ENCODE assay signal across 8 cellular contexts in genomic region chr6:144006731-144007454, GRCh38. TPM values are rescaled to one million over a fixed set of nuclear protein-coding genes. Genes with fewer than 3 reads are reported as not detected.
DNase-seq lines count a peak whose midpoint lies in the region; ATAC-seq and TF ChIP-seq lines count a peak whose summit lies in the region.

No MANE protein-coding gene starts in this region.

- peak overlapping the region; percentile 33; the same call in 1 of the 2 replicates for H2BK120ac ChIP-seq in IMR-90 (ENCODE audit: low read depth, low read length)

- H3K56ac ChIP-seq in IMR-90 (ENCODE audit: extremely low read depth, insufficient read depth, low read length) = peak overlapping the region; percentile 31

- peak overlapping the region; percentile 88 for H3K18ac ChIP-seq in IMR-90 (ENCODE audit: low read depth, low read length)

- in situ Hi-C loops in IMR-90 (cut with MboI; ENCODE audit: low sequenced_read_pairs) = loop anchor here (25.0 kb wide), 1 partner anchor 1320 kb away; no protein-coding TSS in a partner anchor

- CTCF ChIA-PET in IMR-90 (lab: Yijun Ruan, JAX) = no interaction called here

- H3K4me1 ChIP-seq in IMR-90 (ENCODE audit: control insufficient read depth, insufficient read depth, low read length) (no peaks in the 10 kb centered on the region; the same call in 1 of the 2 replicates), breast epithelium (no peaks in the 10 kb centered on the region), tibial nerve (peaks cover 0 to 9% (median 0%) of the 10 kb centered on the region in 4 donors)

- TF ChIP-seq POLR2A in IMR-90 (IDR thresholded peaks at IDR 0.05; ENCODE audit: low read depth, low read length) (peak; percentile 41; the same call in 1 of the 2 replicates), breast epithelium (IDR thresholded peaks at IDR 0.05) (no peak), lower leg skin (IDR thresholded peaks at IDR 0.05) (no peak), tibial nerve (IDR thresholded peaks at IDR 0.05) (no peak), GM18505 (IDR thresholded peaks at IDR 0.05; ENCODE audit: borderline replicate concordance, extremely low read depth, insufficient read depth, insufficient read length) (no peak)

- peak overlapping the region; percentile 19; the same call in 1 of the 2 replicates for H3K23ac ChIP-seq in IMR-90 (ENCODE audit: low read depth, low read length)

- TF ChIP-seq CTCF in IMR-90 (conservative IDR thresholded peaks at IDR 0.05; ENCODE audit: low read depth, low read length) = no peak
- no peak for TF ChIP-seq CTCF in breast epithelium (IDR thresholded peaks at IDR 0.05)
- TF ChIP-seq CTCF in lower leg skin (IDR thresholded peaks at IDR 0.05) = no peak
- no peak for TF ChIP-seq CTCF in tibial nerve (IDR thresholded peaks at IDR 0.05)

- H3K9ac ChIP-seq in IMR-90 (ENCODE audit: low read depth, low read length) = peak overlapping the region; percentile 89

- peak overlapping the region; percentile 4 for H4K91ac ChIP-seq in IMR-90 (ENCODE audit: insufficient read depth, low read depth, low read length)

- H2BK15ac ChIP-seq in IMR-90 (ENCODE audit: low read depth, low read length) = no peak overlapping the region

- intact Hi-C loops in IMR-90 (cut with micrococcal nuclease) (loop anchor here (1.0 to 5.0 kb wide), 2 partner anchors 35 to 431 kb away; no protein-coding TSS in a partner anchor), breast epithelium (cut with DNase I; ENCODE audit: low total_unique reads) (no loop called here), lower leg skin (cut with DNase I; ENCODE audit: low total_unique reads) (no loop called here)

- peak overlapping the region; percentile 8 for H2AFZ ChIP-seq in IMR-90 (replicated peaks; ENCODE audit: low read length, poor library complexity)

- peak overlapping the region; percentile 69 for H3K4me3 ChIP-seq in IMR-90 (ENCODE audit: insufficient read depth, low read depth, low read length)
- peak overlapping the region; percentile 52 to 80 (median 66) for H3K4me3 ChIP-seq in breast epithelium
- peak overlapping the region; percentile 27 for H3K4me3 ChIP-seq in lower leg skin (ENCODE audit: low read depth, poor library complexity, severe bottlenecking)
- H3K4me3 ChIP-seq in tibial nerve = peak overlapping the region; percentile 28 to 66 (median 50)

- H3K27me3 ChIP-seq in IMR-90 (ENCODE audit: control insufficient read depth, insufficient read depth, low read length) (no peaks in the 10 kb centered on the region), breast epithelium (no peaks in the 10 kb centered on the region), tibial nerve (no peaks in the 10 kb centered on the region)

- peaks cover 0 to 5% of the 10 kb centered on the region in 2 experiments; a peak in 1 of 4 replicates for H3K79me1 ChIP-seq in IMR-90 (ENCODE audit: low read depth in 1 of 2, low read length in 2 of 2)

- 30% methylated on average over 7 of the region's 21 CpGs; no CpG with 5 or more reads in 1 of the 2 experiments for WGBS in IMR-90 (ENCODE audit: extremely low coverage in 2 of 2, insufficient read length in 1 of 2), 2 experiments
- 46 to 53% methylated on average over 21 of the region's 21 CpGs for whole genome bisulfite sequencing in lower leg skin, 2 donors
- 51 to 53% methylated on average over 21 of the region's 21 CpGs for WGBS in tibial nerve, 2 donors

- peak overlapping the region; percentile 24; the same call in 1 of the 2 replicates for H3K27ac ChIP-seq in IMR-90 (ENCODE audit: insufficient read depth, low read length)
- peak overlapping the region; percentile 76 to 90 for H3K27ac ChIP-seq in breast epithelium
- peak overlapping the region in 3 of 4 donors; percentile 38 to 84 (median 52) for H3K27ac ChIP-seq in tibial nerve

- TF ChIP-seq EP300 in tibial nerve (IDR thresholded peaks at IDR 0.05) = no peak

- DNase-seq in AG20443 (ENCODE audit: low spot score) = peak; percentile 42
- peak; percentile 75 for DNase-seq in IMR-90
- no peak for DNase-seq in breast epithelium (ENCODE audit: low spot score in 2 of 2)
- no peak for DNase-seq in lower leg skin (ENCODE audit: low spot score in 2 of 2)
- no peak for DNase-seq in tibial nerve (ENCODE audit: low spot score in 2 of 2)
- no peak for DNase-seq in NCI-H1436 (lab: John Stamatoyannopoulos, UW)

- H4K8ac ChIP-seq in IMR-90 (ENCODE audit: low read depth in 2 of 2, low read length in 2 of 2) = peak overlapping the region in 1 of 2 experiments; percentile 14; a peak in 1 of 4 replicates

- H4K5ac ChIP-seq in IMR-90 (ENCODE audit: low read depth, low read length) = peak overlapping the region; percentile 68; the same call in 1 of the 2 replicates

- peak overlapping the region; percentile 17 for H3K4ac ChIP-seq in IMR-90 (ENCODE audit: low read depth, low read length)

- H3K4me2 ChIP-seq in IMR-90 (ENCODE audit: low read depth, low read length) = peak overlapping the region; percentile 91

- no peaks in the 10 kb centered on the region for H3K36me3 ChIP-seq in IMR-90 (ENCODE audit: control insufficient read depth, insufficient read depth, low read length)
- H3K36me3 ChIP-seq in breast epithelium = no peaks in the 10 kb centered on the region
- H3K36me3 ChIP-seq in tibial nerve = no peaks in the 10 kb centered on the region

- H2AK9ac ChIP-seq in IMR-90 (replicated peaks; ENCODE audit: low read depth, low read length, poor library complexity) = peak overlapping the region; percentile 39

- no peaks in the 10 kb centered on the region for H3K9me1 ChIP-seq in IMR-90 (ENCODE audit: insufficient read depth, low read length)

- TSS peak; percentile 34 for BruUV-seq in IMR-90 (replicated peaks; lab: Mats Ljungman, UMichigan)

- peak overlapping the region; percentile 83 for H2BK5ac ChIP-seq in IMR-90 (ENCODE audit: low read depth, low read length, poor library complexity, severe bottlenecking)

- no peaks in the 10 kb centered on the region for H4K20me1 ChIP-seq in IMR-90 (ENCODE audit: insufficient read depth, low read length)

- 0 out of 2 replicates have a peak overlapping the region, but pooled peaks have one; percentile 51 for H3K14ac ChIP-seq in IMR-90 (replicated peaks; ENCODE audit: low read depth, low read length)

- dilution Hi-C loops in IMR-90 (cut with HindIII; ENCODE audit: low sequenced_read_pairs, unreplicated experiment) = no loop called here

- ATAC-seq in IMR-90 (ENCODE audit: low read depth) = peak; percentile 24
- ATAC-seq in GM18505 (IDR thresholded peaks at IDR 0.05; ENCODE audit: unreplicated experiment) = no peak
- no peak for ATAC-seq in HG02938 (IDR thresholded peaks at IDR 0.05; ENCODE audit: unreplicated experiment)

- no peak overlapping the region for H2BK20ac ChIP-seq in IMR-90 (ENCODE audit: low read depth, low read length)

- H2AK5ac ChIP-seq in IMR-90 (ENCODE audit: low read depth, low read length) = no peak overlapping the region

- H3K9me3 ChIP-seq in IMR-90 (ENCODE audit: control insufficient read depth, insufficient read depth, low read length) (no peaks in the 10 kb centered on the region), breast epithelium (no peaks in the 10 kb centered on the region), tibial nerve (peaks cover 0 to 16% (median 0%) of the 10 kb centered on the region in 4 donors)

- TF ChIP-seq RAD21 in IMR-90 (IDR thresholded peaks at IDR 0.05; ENCODE audit: low read length) = no peak

- POLR2A ChIA-PET in IMR-90 (lab: Charles Lee; ENCODE audit: unreplicated experiment) = interaction anchor here (0.5 kb wide), 1 partner anchor 304 kb away, joined by 3 read pairs; no protein-coding TSS in a partner anchor

TF ChIP-seq in IMR-90, 13 proteins besides CTCF, POLR2A, EP300 and RAD21:
- no peak for TF ChIP-seq NFE2L2 (IDR thresholded peaks at IDR 0.05; ENCODE audit: low read depth, low read length)
- no peak for TF ChIP-seq CHD1 (IDR thresholded peaks at IDR 0.05; ENCODE audit: low read depth, low read length)
- no peak for TF ChIP-seq MAFK (IDR thresholded peaks at IDR 0.05; ENCODE audit: low read depth, low read length)
- TF ChIP-seq, protein P1, sequence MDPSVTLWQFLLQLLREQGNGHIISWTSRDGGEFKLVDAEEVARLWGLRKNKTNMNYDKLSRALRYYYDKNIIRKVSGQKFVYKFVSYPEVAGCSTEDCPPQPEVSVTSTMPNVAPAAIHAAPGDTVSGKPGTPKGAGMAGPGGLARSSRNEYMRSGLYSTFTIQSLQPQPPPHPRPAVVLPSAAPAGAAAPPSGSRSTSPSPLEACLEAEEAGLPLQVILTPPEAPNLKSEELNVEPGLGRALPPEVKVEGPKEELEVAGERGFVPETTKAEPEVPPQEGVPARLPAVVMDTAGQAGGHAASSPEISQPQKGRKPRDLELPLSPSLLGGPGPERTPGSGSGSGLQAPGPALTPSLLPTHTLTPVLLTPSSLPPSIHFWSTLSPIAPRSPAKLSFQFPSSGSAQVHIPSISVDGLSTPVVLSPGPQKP (IDR thresholded peaks at IDR 0.05; ENCODE audit: borderline replicate concordance, low read depth, low read length) = no peak
- TF ChIP-seq FOS (IDR thresholded peaks at IDR 0.05; ENCODE audit: low read depth, low read length) = peak; percentile 72
- TF ChIP-seq RCOR1 (IDR thresholded peaks at IDR 0.05; ENCODE audit: insufficient replicate concordance, low read length) = no peak
- TF ChIP-seq MXI1 (IDR thresholded peaks at IDR 0.05; ENCODE audit: borderline replicate concordance, low read depth, low read length) = no peak
- no peak for TF ChIP-seq CEBPB (IDR thresholded peaks at IDR 0.05; ENCODE audit: low read depth, low read length)
- TF ChIP-seq MAZ (IDR thresholded peaks at IDR 0.05; ENCODE audit: borderline replicate concordance, low read depth, low read length) = 0 out of 2 replicates have a peak, but pooled peaks have one; percentile 11
- TF ChIP-seq, protein P2, sequence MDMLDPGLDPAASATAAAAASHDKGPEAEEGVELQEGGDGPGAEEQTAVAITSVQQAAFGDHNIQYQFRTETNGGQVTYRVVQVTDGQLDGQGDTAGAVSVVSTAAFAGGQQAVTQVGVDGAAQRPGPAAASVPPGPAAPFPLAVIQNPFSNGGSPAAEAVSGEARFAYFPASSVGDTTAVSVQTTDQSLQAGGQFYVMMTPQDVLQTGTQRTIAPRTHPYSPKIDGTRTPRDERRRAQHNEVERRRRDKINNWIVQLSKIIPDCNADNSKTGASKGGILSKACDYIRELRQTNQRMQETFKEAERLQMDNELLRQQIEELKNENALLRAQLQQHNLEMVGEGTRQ (IDR thresholded peaks at IDR 0.05; ENCODE audit: low read depth, low read length) = no peak
- no peak for TF ChIP-seq BHLHE40 (IDR thresholded peaks at IDR 0.05; ENCODE audit: low read depth, low read length)
- no peak for TF ChIP-seq SMC3 (IDR thresholded peaks at IDR 0.05; ENCODE audit: low read depth, low read length)
- no peak for TF ChIP-seq RFX5 (IDR thresholded peaks at IDR 0.05; ENCODE audit: low read depth, low read length)
TF ChIP-seq in IMR-90: peak in this region for 2.

RNA-seq across cellular contexts. Expression of gene PLAGL1, which starts 1.2 kb away (rescaled TPM):
- total RNA-seq in IMR-90 (2012; rRNA removed) = 15.3 and 23.3 TPM in 2 replicates
- 73.4 and 73.8 TPM in 2 replicates for polyA plus RNA-seq in IMR-90 (2012; rRNA removed)
- polyA plus RNA-seq in IMR-90 (2012; cell fraction: cytosol; rRNA removed) = 36.3 and 46.1 TPM in 2 replicates
- 316 and 398 TPM in 2 replicates for polyA plus RNA-seq in IMR-90 (2012; cell fraction: nucleus; rRNA removed; ENCODE audit: low replicate concordance)
- 10 to 100 TPM; 17.8 to 22.9 (median 21.4) TPM for total RNA-seq in breast epithelium
- total RNA-seq in lower leg skin = 10 to 100 TPM; 21.7 to 39.2 (median 27.8) TPM
- total RNA-seq in tibial nerve = 10 to 100 TPM; 23.2 to 30.0 (median 29.6) TPM

Comparison
In these comparisons a context has a peak if more than half of its experiments do, and no peak if none do; other contexts are left out.
1. DNase-seq: peak in AG20443 (single experiment) and IMR-90 (single experiment); none in breast epithelium (0 of 2), lower leg skin (0 of 2), tibial nerve (0 of 2) and NCI-H1436 (single experiment).
2. H3K27ac ChIP-seq: peak in every context shown above with its lines; median percentile 83 in breast epithelium; 52 in tibial nerve; 24 in IMR-90.
3. Peak in every context shown above with its lines, with median percentiles within 50 percentile points of each other: H3K4me3 ChIP-seq.